25 cellular contexts compared by ENCODE assay signal in genomic region chr17:81659038-81659437, GRCh38. TPM values are rescaled to one million over a fixed set of nuclear protein-coding genes. Genes with fewer than 3 reads are reported as not detected.
DNase-seq lines count a peak whose midpoint lies in the region; ATAC-seq, FAIRE-seq and TF ChIP-seq lines count a peak whose summit lies in the region.
"Had no signal": no experiment of that assay in that cellular context is flagged by ENCODE, and none has a peak within 500 bp of the region (broad histone marks: within the 10 kb centered on the region; RNA-seq: fewer than 3 reads in every experiment).

No MANE protein-coding gene starts in this region.

- H3K27me3 ChIP-seq in GM12878 (replicated peaks in 1 of 2; ENCODE audit: control insufficient read depth in 2 of 2, insufficient read depth in 2 of 2, low read length in 1 of 2) (no peaks in the 10 kb centered on the region), stomach (peaks cover 0 to 22% (median 0%) of the 10 kb centered on the region in 3 donors), upper lobe of left lung (no peaks in the 10 kb centered on the region)
- H3K27me3 ChIP-seq: hepatocyte had no signal

- peaks cover 5% of the 10 kb centered on the region; the same call in 1 of the 2 replicates for H3K4me1 ChIP-seq in GM12878 (ENCODE audit: control insufficient read depth, insufficient read depth, low read length)
- H3K4me1 ChIP-seq in stomach = peaks cover 0 to 21% (median 14%) of the 10 kb centered on the region in 4 donors
- peaks cover 0 to 3% (median 0%) of the 10 kb centered on the region in 4 donors for H3K4me1 ChIP-seq in upper lobe of left lung

- no peak for TF ChIP-seq CTCF in GM12878 (IDR thresholded peaks at IDR 0.05 in 2 of 3, conservative IDR thresholded peaks at IDR 0.05 in 1 of 3; ENCODE audit: control insufficient read depth in 2 of 3, extremely low read depth in 1 of 3, insufficient read depth in 1 of 3, low read depth in 3 of 3, low read length in 3 of 3)
- no peak for TF ChIP-seq CTCF in stomach (IDR thresholded peaks at IDR 0.05)
- no peak for TF ChIP-seq CTCF in upper lobe of left lung (IDR thresholded peaks at IDR 0.05)

- ATAC-seq in GM12878 = peak; percentile 51
- ATAC-seq in upper lobe of left lung (ENCODE audit: low FRiP score in 2 of 2) = no peak
- ATAC-seq: activated naive CD8-positive, alpha-beta T cell treated with anti-CD3 and anti-CD28 coated beads, Interleukin-2, amount 50 U/mL, for 24 hours; psoas muscle; stimulated activated effector memory CD8-positive, alpha-beta T cell treated with anti-CD3 and anti-CD28 coated beads, Interleukin-12 subunit alpha, Interleukin-12 subunit beta, amount 100 ng/mL, for 72 hours had no signal

- TF ChIP-seq RAD21 in Ishikawa (IDR thresholded peaks at IDR 0.05; ENCODE audit: low read depth) = no peak
- no peak for TF ChIP-seq RAD21 in GM12878 (IDR thresholded peaks at IDR 0.05; ENCODE audit: insufficient read depth, low read depth, low read length)

- 38% methylated on average over 5 of the region's 5 CpGs for WGBS in GM12878 (ENCODE audit: insufficient coverage, insufficient replicate concordance, low lambda C conversion rate, missing lambda C conversion rate)
- 49 to 67% (median 56%) methylated on average over 5 of the region's 5 CpGs for WGBS in stomach, 5 donors
- WGBS in upper lobe of left lung, 2 donors = 66 to 71% methylated on average over 5 of the region's 5 CpGs

- no peaks in the 10 kb centered on the region for H4K20me1 ChIP-seq in GM12878 (ENCODE audit: control insufficient read depth, insufficient read depth)

- DNase-seq in GM12878 (ENCODE audit: low read depth, low spot score) (no peak), stomach (no peak), SKM-1 treated with dmso at 0.1 percent for 144 hours (lab: John Stamatoyannopoulos, UW; ENCODE audit: unreplicated experiment) (no peak), upper lobe of left lung (no peak)
- DNase-seq: activated CD4-positive, alpha-beta memory T cell treated with anti-CD3 and anti-CD28 coated beads, Interleukin-2, amount 10 ng/mL, durations not matched to agents 7 days and 5 days; activated effector memory CD4-positive, alpha-beta T cell treated with anti-CD3 and anti-CD28 coated beads, Interleukin-2, amount 50 U/mL, for 16 hours; activated naive CD8-positive, alpha-beta T cell treated with anti-CD3 and anti-CD28 coated beads, Interleukin-2, amount 50 U/mL, for 24 hours; effector CD4-positive, alpha-beta T cell; erythroblast; immature natural killer cell; Karpas-422; NCI-H1092 treated with DMSO at 0.1 percent for 48 hours; NCI-H2029; NCI-H2227 treated with DMSO at 0.1 percent for 48 hours; NCI-H748 treated with DMSO at 0.1 percent for 48 hours; psoas muscle; T1000 had no signal

- POLR2A ChIA-PET in GM12878 (lab: Charles Lee) = interaction anchor here (0.6 to 1.0 kb wide), 6 partner anchors 9 to 836 kb away, joined by 3 to 6 read pairs (median 4); no protein-coding TSS in a partner anchor

- intact Hi-C loops in GM12878 (cut with micrococcal nuclease; ENCODE audit: unreplicated experiment) = no loop called here
- intact Hi-C loops in stomach (cut with DNase I; ENCODE audit: low total_unique reads) = no loop called here

- in situ Hi-C loops in GM12878 (cut with MboI) = no loop called here

- BruUV-seq in GM12878 (replicated peaks; lab: Mats Ljungman, UMichigan) = no TSS peak

- TF ChIP-seq POLR2A in GM12878 (IDR thresholded peaks at IDR 0.05; ENCODE audit: low read depth, low read length) = no peak
- TF ChIP-seq POLR2A in stomach (IDR thresholded peaks at IDR 0.05) = no peak
- no peak for TF ChIP-seq POLR2A in upper lobe of left lung (IDR thresholded peaks at IDR 0.05)

- FAIRE-seq in GM12878 (lab: Jason Lieb, UNC) = no peak
- FAIRE-seq: frontal cortex, GM19239, HTR-8/SVneo had no signal

- H3K27ac ChIP-seq in GM12878 (ENCODE audit: control insufficient read depth, insufficient read depth) (no peak overlapping the region), stomach (peak overlapping the region; percentile 61 to 87 (median 78)), upper lobe of left lung (peak overlapping the region in 2 of 4 donors; percentile 61 to 80)
- H3K27ac ChIP-seq: psoas muscle had no signal

- CTCF ChIA-PET in GM12878 (lab: Yijun Ruan, JAX) = interaction anchor here (0.6 to 0.8 kb wide), 2 partner anchors 24 to 932 kb away, joined by 3 read pairs; partner anchors contain the start of genes ARL16 and HGS

- TF ChIP-seq EP300 in Ishikawa (IDR thresholded peaks at IDR 0.05; ENCODE audit: borderline replicate concordance) = no peak
- no peak for TF ChIP-seq EP300 in GM12878 (IDR thresholded peaks at IDR 0.05; ENCODE audit: borderline replicate concordance in 1 of 2, control insufficient read depth in 1 of 2, low read depth in 2 of 2, low read length in 2 of 2)
- TF ChIP-seq EP300 in stomach (IDR thresholded peaks at IDR 0.05) = no peak
- TF ChIP-seq EP300 in upper lobe of left lung (IDR thresholded peaks at IDR 0.05) = no peak

- SMC1A ChIA-PET in GM12878 (lab: Charles Lee; ENCODE audit: uncharacterized antibody, unreplicated experiment) = no interaction called here

- H3K36me3 ChIP-seq in GM12878 (ENCODE audit: control insufficient read depth in 2 of 2, insufficient read depth in 2 of 2, low read length in 1 of 2) (no peaks in the 10 kb centered on the region), stomach (peaks cover 0 to 1% (median under 1%) of the 10 kb centered on the region in 4 donors), upper lobe of left lung (peaks cover 0 to 2% (median 0%) of the 10 kb centered on the region in 4 donors)

- no peak overlapping the region for H3K9ac ChIP-seq in GM12878 (ENCODE audit: control insufficient read depth, insufficient read depth, low read length)

- no peak overlapping the region for H3K4me2 ChIP-seq in GM12878 (ENCODE audit: control insufficient read depth, insufficient read depth)
- H3K4me2 ChIP-seq: hepatocyte had no signal

- RAD21 ChIA-PET in GM12878 (lab: Charles Lee; ENCODE audit: unreplicated experiment) = no interaction called here

- H3K9me3 ChIP-seq in GM12878 (replicated peaks; ENCODE audit: control insufficient read depth, insufficient read depth, low read length) (no peaks in the 10 kb centered on the region), stomach (no peaks in the 10 kb centered on the region), upper lobe of left lung (no peaks in the 10 kb centered on the region)
- H3K9me3 ChIP-seq: mucosa of descending colon, psoas muscle had no signal

- H3K4me3 ChIP-seq in GM12878 (no peak overlapping the region), stomach (no peak overlapping the region), upper lobe of left lung (no peak overlapping the region)
- H3K4me3 ChIP-seq: hepatocyte, mucosa of descending colon, psoas muscle had no signal

- no peak overlapping the region for H2AFZ ChIP-seq in GM12878 (ENCODE audit: control insufficient read depth, low read depth, low read length)
- H2AFZ ChIP-seq: hepatocyte had no signal

- H3K79me2 ChIP-seq in GM12878 (ENCODE audit: control insufficient read depth, insufficient read depth, low read length) = no peaks in the 10 kb centered on the region
- H3K79me2 ChIP-seq: hepatocyte had no signal

RNA-seq across cellular contexts. Expression of gene PDE6G, which starts 2.7 kb away (rescaled TPM):
- not detected in 2 replicates for total RNA-seq in GM12878 (2013; cell fraction: nucleolus; rRNA removed)
- total RNA-seq in GM12878 (2014; rRNA removed) = 7.8 and 12.1 TPM in 2 replicates
- total RNA-seq in GM12878 (2014; rRNA removed; fragmentation: Illumina TruSeq; extraction: Trizol) = 1.5 and 3.5 TPM in 2 replicates
- total RNA-seq in GM12878 (2021) = 6.0 and 8.3 TPM in 2 replicates
- polyA plus RNA-seq in GM12878 (2011; ENCODE audit: low read depth) = 10.5 TPM
- polyA plus RNA-seq in GM12878 (2011; rRNA removed) = 0.37 and 1.8 TPM in 2 replicates
- polyA plus RNA-seq in GM12878 (2011; cell fraction: cytosol; rRNA removed) = 1.0 and 1.3 TPM in 2 replicates
- polyA plus RNA-seq in GM12878 (2011; cell fraction: nucleus; rRNA removed) = 0.87 and 0.88 TPM in 2 replicates
- 10.7 and 14.5 TPM in 2 replicates for polyA plus RNA-seq in GM12878 (2012)
- polyA plus RNA-seq in GM12878 (2014; fragmentation: Illumina TruSeq; extraction: Trizol) = 7.0 and 8.0 TPM in 2 replicates
- polyA plus RNA-seq in GM12878 (2014; fragmentation: Nextera tagmentation; extraction: Ambion mirVana) = under 1 TPM; 0.55 to 0.82 TPM
- 10.4 and 11.1 TPM in 2 replicates for polyA plus RNA-seq in GM12878 (2014; rRNA removed)
- polyA plus RNA-seq in GM12878 (2016; fragmentation: Nextera tagmentation; extraction: Ambion mirVana) = 1 to 10 TPM; 3.3 to 5.0 TPM
- polyA minus RNA-seq in GM12878 (2011; rRNA and poly(A)+ RNA removed) = 0.59 and 2.0 TPM in 2 replicates
- polyA minus RNA-seq in GM12878 (2011; cell fraction: cytosol; rRNA and poly(A)+ RNA removed) = not detected in 2 replicates
- polyA minus RNA-seq in GM12878 (2011; cell fraction: nucleus; rRNA and poly(A)+ RNA removed) = not detected in 2 replicates
- 1 to 10 TPM in 1 of 5 donors, not detected in 4; 2.0 TPM for total RNA-seq in stomach
- 1 to 10 TPM in 1 of 3 donors, under 1 TPM in 2; 0.85 to 2.6 (median 0.93) TPM for polyA plus RNA-seq in stomach
- 10 to 100 TPM in 1 of 6 donors, 1 to 10 TPM in 2, not detected in 3; 1.0 to 12.6 (median 1.7) TPM for total RNA-seq in upper lobe of left lung
- total RNA-seq: frontal cortex, temporal lobe had no signal

RNA-seq across cellular contexts. Expression of gene OXLD1, which starts 7.4 kb away (rescaled TPM):
- 25.4 and 29.4 TPM in 2 replicates for total RNA-seq in GM12878 (2013; cell fraction: nucleolus; rRNA removed)
- total RNA-seq in GM12878 (2014; rRNA removed) (74.8 and 77.7 TPM in 2 replicates), GM12878 (2014; rRNA removed; fragmentation: Illumina TruSeq; extraction: Trizol) (14.4 and 18.4 TPM in 2 replicates), GM12878 (2021) (61.2 and 70.8 TPM in 2 replicates), stomach (100 to 1,000 TPM in 2 of 5 donors, 10 to 100 TPM in 1, 1 to 10 TPM in 1, not detected in 1; 9.9 to 112 (median 61.2) TPM), upper lobe of left lung (10 to 100 TPM; 32.2 to 46.7 (median 38.5) TPM)
- 14.1 TPM for polyA plus RNA-seq in GM12878 (2011; ENCODE audit: low read depth)
- polyA plus RNA-seq in GM12878 (2011; rRNA removed) (6.2 and 13.5 TPM in 2 replicates), GM12878 (2014; fragmentation: Illumina TruSeq; extraction: Trizol) (3.4 and 10.2 TPM in 2 replicates), GM12878 (2014; fragmentation: Nextera tagmentation; extraction: Ambion mirVana) (1 to 10 TPM; 4.6 to 9.3 TPM), GM12878 (2014; rRNA removed) (83.2 and 84.8 TPM in 2 replicates), GM12878 (2016; fragmentation: Nextera tagmentation; extraction: Ambion mirVana) (10 to 100 TPM; 74.3 to 89.5 TPM), stomach (10 to 100 TPM; 59.6 to 82.2 (median 64.5) TPM)
- polyA plus RNA-seq in GM12878 (2011; cell fraction: cytosol; rRNA removed) = 24.6 and 47.1 TPM in 2 replicates
- polyA plus RNA-seq in GM12878 (2011; cell fraction: nucleus; rRNA removed) = 37.2 and 39.7 TPM in 2 replicates
- polyA plus RNA-seq in GM12878 (2012) = 28.0 and 28.4 TPM in 2 replicates
- polyA minus RNA-seq in GM12878 (2011; rRNA and poly(A)+ RNA removed) = 8.5 and 18.8 TPM in 2 replicates
- 6.4 and 11.4 TPM in 2 replicates for polyA minus RNA-seq in GM12878 (2011; cell fraction: cytosol; rRNA and poly(A)+ RNA removed)
- polyA minus RNA-seq in GM12878 (2011; cell fraction: nucleus; rRNA and poly(A)+ RNA removed) = 13.7 and 25.6 TPM in 2 replicates

RNA-seq across cellular contexts. Expression of gene CCDC137, which starts 7.5 kb away (rescaled TPM):
- 8.0 and 8.8 TPM in 2 replicates for total RNA-seq in GM12878 (2013; cell fraction: nucleolus; rRNA removed)
- total RNA-seq in GM12878 (2014; rRNA removed) (21.9 and 23.3 TPM in 2 replicates), GM12878 (2014; rRNA removed; fragmentation: Illumina TruSeq; extraction: Trizol) (18.3 and 19.6 TPM in 2 replicates), GM12878 (2021) (32.0 and 35.1 TPM in 2 replicates), stomach (100 to 1,000 TPM in 1 of 5 donors, 10 to 100 TPM in 1, 1 to 10 TPM in 2, under 1 TPM in 1; 0.58 to 279 (median 9.4) TPM), upper lobe of left lung (10 to 100 TPM; 10.8 to 49.2 (median 12.6) TPM)
- 5.7 TPM for polyA plus RNA-seq in GM12878 (2011; ENCODE audit: low read depth)
- polyA plus RNA-seq in GM12878 (2011; rRNA removed) (7.7 and 13.7 TPM in 2 replicates), GM12878 (2014; fragmentation: Illumina TruSeq; extraction: Trizol) (20.9 and 32.6 TPM in 2 replicates), GM12878 (2014; fragmentation: Nextera tagmentation; extraction: Ambion mirVana) (1 to 10 TPM; 2.2 to 5.1 TPM), GM12878 (2014; rRNA removed) (33.8 and 39.3 TPM in 2 replicates), GM12878 (2016; fragmentation: Nextera tagmentation; extraction: Ambion mirVana) (10 to 100 TPM; 44.6 to 45.4 TPM), stomach (10 to 100 TPM; 18.2 to 26.0 (median 23.3) TPM)
- polyA plus RNA-seq in GM12878 (2011; cell fraction: cytosol; rRNA removed) = 12.6 and 24.0 TPM in 2 replicates
- polyA plus RNA-seq in GM12878 (2011; cell fraction: nucleus; rRNA removed) = 26.3 and 30.0 TPM in 2 replicates
- 16.2 and 24.2 TPM in 2 replicates for polyA plus RNA-seq in GM12878 (2012)
- polyA minus RNA-seq in GM12878 (2011; rRNA and poly(A)+ RNA removed) = 3.0 and 4.8 TPM in 2 replicates
- 5.2 and 6.8 TPM in 2 replicates for polyA minus RNA-seq in GM12878 (2011; cell fraction: cytosol; rRNA and poly(A)+ RNA removed)
- 3.4 and 11.5 TPM in 2 replicates for polyA minus RNA-seq in GM12878 (2011; cell fraction: nucleus; rRNA and poly(A)+ RNA removed)

RNA-seq across cellular contexts. Expression of gene TSPAN10, which starts 22.0 kb away (rescaled TPM):
- 3.6 and 4.7 TPM in 2 replicates for total RNA-seq in GM12878 (2013; cell fraction: nucleolus; rRNA removed)
- 0.38 and 0.40 TPM in 2 replicates for total RNA-seq in GM12878 (2014; rRNA removed)
- 0.13 and 0.18 TPM in 2 replicates for total RNA-seq in GM12878 (2014; rRNA removed; fragmentation: Illumina TruSeq; extraction: Trizol)
- total RNA-seq in GM12878 (2021) = 0.41 and 0.56 TPM in 2 replicates
- polyA plus RNA-seq in GM12878 (2011; ENCODE audit: low read depth) = not detected
- 0.53 and 0.58 TPM in 2 replicates for polyA plus RNA-seq in GM12878 (2011; rRNA removed)
- polyA plus RNA-seq in GM12878 (2011; cell fraction: cytosol; rRNA removed) = 0.66 and 0.90 TPM in 2 replicates
- 1.0 and 1.2 TPM in 2 replicates for polyA plus RNA-seq in GM12878 (2011; cell fraction: nucleus; rRNA removed)
- polyA plus RNA-seq in GM12878 (2012) = 0.39 and 0.49 TPM in 2 replicates
- 0.16 and 0.36 TPM in 2 replicates for polyA plus RNA-seq in GM12878 (2014; fragmentation: Illumina TruSeq; extraction: Trizol)
- under 1 TPM; 0.33 to 0.45 TPM for polyA plus RNA-seq in GM12878 (2014; fragmentation: Nextera tagmentation; extraction: Ambion mirVana)
- 0.61 and 0.72 TPM in 2 replicates for polyA plus RNA-seq in GM12878 (2014; rRNA removed)
- under 1 TPM; 0.60 to 0.82 TPM for polyA plus RNA-seq in GM12878 (2016; fragmentation: Nextera tagmentation; extraction: Ambion mirVana)
- 2.5 and 9.9 TPM in 2 replicates for polyA minus RNA-seq in GM12878 (2011; rRNA and poly(A)+ RNA removed)
- polyA minus RNA-seq in GM12878 (2011; cell fraction: cytosol; rRNA and poly(A)+ RNA removed) = not detected in 2 replicates
- 0.60 and 1.1 TPM in 2 replicates for polyA minus RNA-seq in GM12878 (2011; cell fraction: nucleus; rRNA and poly(A)+ RNA removed)
- total RNA-seq in stomach = not detected
- 1 to 10 TPM; 1.1 to 1.5 (median 1.2) TPM for polyA plus RNA-seq in stomach
- 1 to 10 TPM in 3 of 6 donors, under 1 TPM in 3; 0.61 to 2.8 (median 1.0) TPM for total RNA-seq in upper lobe of left lung
- total RNA-seq: frontal cortex had no signal

RNA-seq across cellular contexts. Expression of gene NPLOC4, which starts 22.1 kb away (rescaled TPM):
- 94.1 and 117 TPM in 2 replicates for total RNA-seq in GM12878 (2013; cell fraction: nucleolus; rRNA removed)
- total RNA-seq in GM12878 (2014; rRNA removed) = 50.6 and 54.9 TPM in 2 replicates
- total RNA-seq in GM12878 (2014; rRNA removed; fragmentation: Illumina TruSeq; extraction: Trizol) = 33.4 and 37.0 TPM in 2 replicates
- total RNA-seq in GM12878 (2021) = 83.7 and 87.9 TPM in 2 replicates
- polyA plus RNA-seq in GM12878 (2011; ENCODE audit: low read depth) = 17.0 TPM
- 35.8 and 62.1 TPM in 2 replicates for polyA plus RNA-seq in GM12878 (2011; rRNA removed)
- polyA plus RNA-seq in GM12878 (2011; cell fraction: cytosol; rRNA removed) = 69.2 and 80.3 TPM in 2 replicates
- polyA plus RNA-seq in GM12878 (2011; cell fraction: nucleus; rRNA removed) = 74.9 and 90.1 TPM in 2 replicates
- 27.3 and 29.6 TPM in 2 replicates for polyA plus RNA-seq in GM12878 (2012)
- polyA plus RNA-seq in GM12878 (2014; fragmentation: Illumina TruSeq; extraction: Trizol) = 44.2 and 48.8 TPM in 2 replicates
- polyA plus RNA-seq in GM12878 (2014; fragmentation: Nextera tagmentation; extraction: Ambion mirVana) = 1 to 10 TPM; 1.5 to 2.5 TPM
- 58.9 and 73.4 TPM in 2 replicates for polyA plus RNA-seq in GM12878 (2014; rRNA removed)
- 10 to 100 TPM; 34.9 to 47.3 TPM for polyA plus RNA-seq in GM12878 (2016; fragmentation: Nextera tagmentation; extraction: Ambion mirVana)
- polyA minus RNA-seq in GM12878 (2011; rRNA and poly(A)+ RNA removed) = 105 and 112 TPM in 2 replicates
- polyA minus RNA-seq in GM12878 (2011; cell fraction: cytosol; rRNA and poly(A)+ RNA removed) = 40.8 and 55.3 TPM in 2 replicates
- polyA minus RNA-seq in GM12878 (2011; cell fraction: nucleus; rRNA and poly(A)+ RNA removed) = 21.8 and 39.4 TPM in 2 replicates
- 100 to 1,000 TPM in 3 of 5 donors, 10 to 100 TPM in 2; 53.3 to 284 (median 103) TPM for total RNA-seq in stomach
- 10 to 100 TPM; 24.0 to 25.3 (median 24.4) TPM for polyA plus RNA-seq in stomach
- total RNA-seq in upper lobe of left lung = 100 to 1,000 TPM in 2 of 6 donors, 10 to 100 TPM in 4; 59.9 to 373 (median 87.4) TPM
